In the genomic region with DNA sequence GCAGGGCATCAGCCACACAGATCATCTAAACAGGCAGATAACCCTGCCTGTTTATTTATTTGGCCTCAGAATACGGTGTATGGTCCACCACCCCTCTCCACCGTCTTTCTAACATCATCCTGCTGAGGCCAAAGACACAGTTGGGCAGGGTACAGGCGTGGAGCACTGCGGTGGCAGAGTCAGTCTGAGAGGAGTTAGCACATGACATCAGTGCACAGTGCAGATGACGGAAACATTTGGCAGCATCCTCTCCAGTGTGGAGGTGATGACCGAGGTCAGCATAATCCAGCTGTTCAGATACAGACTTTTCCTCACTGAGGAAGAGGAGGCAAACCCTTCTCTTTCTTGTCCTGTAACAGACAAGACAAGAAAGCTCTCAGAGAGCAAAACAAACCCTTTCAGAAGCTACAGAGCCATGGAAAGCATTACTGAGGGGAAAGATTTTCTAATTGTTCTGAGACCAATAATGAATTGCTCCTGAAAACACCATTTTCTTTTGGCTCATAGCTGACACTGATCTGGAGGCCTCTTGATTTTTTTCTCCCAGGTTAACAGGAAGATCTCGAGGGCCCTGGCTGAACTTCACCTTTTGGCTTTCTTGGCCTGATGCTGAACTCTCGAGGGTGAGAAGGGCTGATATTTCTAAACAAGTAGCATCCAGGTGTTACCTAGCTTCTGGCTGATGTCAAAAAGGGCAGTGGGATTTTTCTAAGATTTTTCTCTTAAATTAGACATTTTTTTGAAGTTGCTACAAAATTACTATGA, we compare ENCODE assay signal across 8 cellular contexts. TPM values are rescaled to one million over a fixed set of nuclear protein-coding genes. Genes with fewer than 3 reads are reported as not detected.
DNase-seq lines count a peak whose midpoint lies in the region; ATAC-seq, FAIRE-seq and TF ChIP-seq lines count a peak whose summit lies in the region.

No MANE protein-coding gene starts in this region.

- no peak overlapping the region for H2AFZ ChIP-seq in endothelial cell of umbilical vein (ENCODE audit: low read depth, low read length)
- H2AFZ ChIP-seq in neural progenitor cell (replicated peaks): no peak overlapping the region

- H3K9me1 ChIP-seq in endothelial cell of umbilical vein (replicated peaks; ENCODE audit: control insufficient read depth, extremely low read depth, insufficient read depth, low read length): no peaks in the 10 kb centered on the region

- no peak for FAIRE-seq in endothelial cell of umbilical vein (lab: Jason Lieb, UNC)

- H3K4me2 ChIP-seq in endothelial cell of umbilical vein (ENCODE audit: insufficient read depth, low read length) (peak overlapping the region; percentile 98), neural progenitor cell (peak overlapping the region; percentile 75)

- no peaks in the 10 kb centered on the region for H4K20me1 ChIP-seq in endothelial cell of umbilical vein (replicated peaks; ENCODE audit: control insufficient read depth, extremely low read depth, insufficient read depth, low read length)
- H4K20me1 ChIP-seq in neural progenitor cell (ENCODE audit: low read depth): no peaks in the 10 kb centered on the region

- H3K79me2 ChIP-seq in endothelial cell of umbilical vein (ENCODE audit: control insufficient read depth, insufficient read depth, low read length): no peaks in the 10 kb centered on the region
- no peaks in the 10 kb centered on the region for H3K79me2 ChIP-seq in neural progenitor cell (ENCODE audit: low read depth)

- BruUV-seq in endothelial cell of umbilical vein (replicated peaks; lab: Mats Ljungman, UMichigan): no TSS peak
- no TSS peak for BruUV-seq in Caco-2 (replicated peaks; lab: Mats Ljungman, UMichigan)

- H3K4me3 Mint-ChIP-seq in activated CD4-positive, alpha-beta T cell treated with anti-CD3 and anti-CD28 coated beads, Interleukin-2, amount 10 ng/mL, durations not matched to agents 24 days and 14 days: peak overlapping the region; percentile 86
- peak overlapping the region; percentile 50 for H3K4me3 Mint-ChIP-seq in neural progenitor cell
- H3K4me3 Mint-ChIP-seq in Caco-2 (ENCODE audit: unreplicated experiment): no peak overlapping the region

- H3K4me3 ChIP-seq in endothelial cell of umbilical vein (replicated peaks in 1 of 3; ENCODE audit: insufficient read depth in 1 of 3, low read depth in 1 of 3, low read length in 3 of 3) (no peak overlapping the region), neural progenitor cell (no peak overlapping the region), vagina (peak overlapping the region; percentile 61 to 68), Caco-2 (ENCODE audit: low read depth, low read length) (no peak overlapping the region)

- H3K9ac ChIP-seq in endothelial cell of umbilical vein (replicated peaks; ENCODE audit: extremely low read depth, insufficient read depth, low read length) (no peak overlapping the region), neural progenitor cell (no peak overlapping the region)

- no peaks in the 10 kb centered on the region for H3K36me3 ChIP-seq in endothelial cell of umbilical vein (ENCODE audit: control insufficient read depth in 2 of 2, extremely low read depth in 1 of 2, insufficient read depth in 2 of 2, low read length in 2 of 2)
- no peaks in the 10 kb centered on the region for H3K36me3 ChIP-seq in neural progenitor cell
- no peaks in the 10 kb centered on the region for H3K36me3 ChIP-seq in vagina
- no peaks in the 10 kb centered on the region for H3K36me3 ChIP-seq in Caco-2 (ENCODE audit: control insufficient read depth, insufficient read depth, low read length)

- CTCF ChIA-PET in endothelial cell of umbilical vein (lab: Charles Lee) (interaction anchor here (1.9 kb wide), 1 partner anchor 396 kb away, joined by 5 read pairs; no protein-coding TSS in a partner anchor), Caco-2 (lab: Charles Lee) (interaction anchor here (0.5 kb wide), 1 partner anchor 401 kb away, joined by 4 read pairs; no protein-coding TSS in a partner anchor)

- H3K9me3 Mint-ChIP-seq in activated CD4-positive, alpha-beta T cell treated with anti-CD3 and anti-CD28 coated beads, Interleukin-2, amount 10 ng/mL, durations not matched to agents 24 days and 14 days: no peaks in the 10 kb centered on the region
- H3K9me3 Mint-ChIP-seq in neural progenitor cell (no peaks in the 10 kb centered on the region), Caco-2 (ENCODE audit: unreplicated experiment) (no peaks in the 10 kb centered on the region)

- H3K9me3 ChIP-seq in endothelial cell of umbilical vein (replicated peaks; ENCODE audit: control insufficient read depth, insufficient read depth, low read length): no peaks in the 10 kb centered on the region
- H3K9me3 ChIP-seq in neural progenitor cell (ENCODE audit: low read depth): no peaks in the 10 kb centered on the region
- no peaks in the 10 kb centered on the region for H3K9me3 ChIP-seq in vagina
- no peaks in the 10 kb centered on the region for H3K9me3 ChIP-seq in Caco-2

- peak overlapping the region; percentile 97 for H3K27ac Mint-ChIP-seq in activated CD4-positive, alpha-beta T cell treated with anti-CD3 and anti-CD28 coated beads, Interleukin-2, amount 10 ng/mL, durations not matched to agents 24 days and 14 days
- H3K27ac Mint-ChIP-seq in neural progenitor cell (peak overlapping the region; percentile 67), Caco-2 (ENCODE audit: unreplicated experiment) (no peak overlapping the region)

- TF ChIP-seq CTCF in endothelial cell of umbilical vein (IDR thresholded peaks at IDR 0.05; ENCODE audit: extremely low read depth in 1 of 2, insufficient read depth in 1 of 2, low read depth in 1 of 2, low read length in 2 of 2): no peak
- TF ChIP-seq CTCF in neural progenitor cell (IDR thresholded peaks at IDR 0.05): no peak
- no peak for TF ChIP-seq CTCF in vagina (IDR thresholded peaks at IDR 0.05)
- no peak for TF ChIP-seq CTCF in Caco-2 (IDR thresholded peaks at IDR 0.05; ENCODE audit: insufficient read depth in 1 of 2, low read depth in 1 of 2, low read length in 1 of 2, severe bottlenecking in 1 of 2, unreplicated experiment in 1 of 2)

- dilution Hi-C loops in endothelial cell of umbilical vein (cut with MboI; ENCODE audit: extremely low pct_ligation_motif_present, low sequenced_read_pairs): no loop called here

- intact Hi-C loops in activated CD4-positive, alpha-beta T cell treated with anti-CD3 and anti-CD28 coated beads, Interleukin-2, amount 10 ng/mL, durations not matched to agents 24 days and 14 days (cut with micrococcal nuclease): loop anchor here (5.0 kb wide), 3 partner anchors 33 to 333 kb away; partner anchors contain the start of gene ZBTB11
- intact Hi-C loops in endothelial cell of umbilical vein (cut with micrococcal nuclease): no loop called here
- intact Hi-C loops in vagina (cut with DNase I): no loop called here
- intact Hi-C loops in Caco-2 (cut with micrococcal nuclease; ENCODE audit: unreplicated experiment): no loop called here

- ATAC-seq in HG03175 (IDR thresholded peaks at IDR 0.05; ENCODE audit: unreplicated experiment): peak; percentile 41

- H3K27ac ChIP-seq in endothelial cell of umbilical vein (ENCODE audit: insufficient read depth, low read depth, low read length): no peak overlapping the region
- H3K27ac ChIP-seq in neural progenitor cell: no peak overlapping the region
- peak overlapping the region; percentile 92 for H3K27ac ChIP-seq in vagina

- no peaks in the 10 kb centered on the region for H3K27me3 ChIP-seq in endothelial cell of umbilical vein (ENCODE audit: control insufficient read depth in 2 of 2, insufficient read depth in 2 of 2, low read length in 2 of 2)
- no peaks in the 10 kb centered on the region for H3K27me3 ChIP-seq in neural progenitor cell
- no peaks in the 10 kb centered on the region for H3K27me3 ChIP-seq in vagina
- H3K27me3 ChIP-seq in Caco-2 (replicated peaks; ENCODE audit: control insufficient read depth, insufficient read depth, low read length): no peaks in the 10 kb centered on the region

- DNase-seq in activated gamma-delta T cell treated with Interleukin-2 at 50 U/mL for 16 hours (peak; percentile 22), activated gamma-delta T cell (lab: John Stamatoyannopoulos, UW) (no peak), endothelial cell of umbilical vein (ENCODE audit: low read depth, low spot score) (no peak), neural progenitor cell (ENCODE audit: low spot score) (peak; percentile 9), vagina (ENCODE audit: extremely low spot score in 2 of 2) (no peak), Caco-2 (no peak)
- peak; percentile 86 for DNase-seq in activated CD4-positive, alpha-beta T cell treated with anti-CD3 and anti-CD28 coated beads, Interleukin-2, amount 10 ng/mL, durations not matched to agents 24 days and 14 days

- H3K27me3 Mint-ChIP-seq in activated CD4-positive, alpha-beta T cell treated with anti-CD3 and anti-CD28 coated beads, Interleukin-2, amount 10 ng/mL, durations not matched to agents 24 days and 14 days: no peaks in the 10 kb centered on the region
- H3K27me3 Mint-ChIP-seq in neural progenitor cell (ENCODE audit: insufficient read depth, low read depth) (peaks cover 1% of the 10 kb centered on the region), Caco-2 (ENCODE audit: insufficient read depth, unreplicated experiment) (no peaks in the 10 kb centered on the region)

- H3F3A ChIP-seq in neural progenitor cell (ENCODE audit: low read depth): peaks cover 5% of the 10 kb centered on the region

- peaks cover 45% of the 10 kb centered on the region for H3K36me3 Mint-ChIP-seq in activated CD4-positive, alpha-beta T cell treated with anti-CD3 and anti-CD28 coated beads, Interleukin-2, amount 10 ng/mL, durations not matched to agents 24 days and 14 days (ENCODE audit: low read depth)
- no peaks in the 10 kb centered on the region for H3K36me3 Mint-ChIP-seq in neural progenitor cell
- no peaks in the 10 kb centered on the region for H3K36me3 Mint-ChIP-seq in Caco-2 (ENCODE audit: insufficient read depth, unreplicated experiment)

- peaks cover 67% of the 10 kb centered on the region for H3K4me1 Mint-ChIP-seq in activated CD4-positive, alpha-beta T cell treated with anti-CD3 and anti-CD28 coated beads, Interleukin-2, amount 10 ng/mL, durations not matched to agents 24 days and 14 days
- H3K4me1 Mint-ChIP-seq in neural progenitor cell: peaks cover 23% of the 10 kb centered on the region
- no peaks in the 10 kb centered on the region for H3K4me1 Mint-ChIP-seq in Caco-2 (ENCODE audit: low read depth, unreplicated experiment)

- POLR2A ChIA-PET in endothelial cell of umbilical vein (lab: Charles Lee) (no interaction called here), Caco-2 (lab: Charles Lee) (no interaction called here)

- TF ChIP-seq POLR2A in endothelial cell of umbilical vein (IDR thresholded peaks at IDR 0.05; ENCODE audit: low read depth, low read length) (no peak), vagina (IDR thresholded peaks at IDR 0.05) (no peak)

- peaks cover 12% of the 10 kb centered on the region for H3K4me1 ChIP-seq in endothelial cell of umbilical vein (ENCODE audit: control insufficient read depth, extremely low read depth, insufficient read depth, low read length)
- peaks cover 19% of the 10 kb centered on the region for H3K4me1 ChIP-seq in neural progenitor cell
- H3K4me1 ChIP-seq in vagina: peaks cover 41% of the 10 kb centered on the region
- H3K4me1 ChIP-seq in Caco-2: peaks cover 5% of the 10 kb centered on the region; the same call in 1 of the 2 replicates

RNA-seq across cellular contexts. Expression of gene NFKBIZ, which starts 20.1 kb away (rescaled TPM):
- total RNA-seq in activated CD4-positive, alpha-beta T cell treated with anti-CD3 and anti-CD28 coated beads, Interleukin-2, amount 10 ng/mL, durations not matched to agents 24 days and 14 days: 57.2 and 59.2 TPM in 2 replicates
- total RNA-seq in endothelial cell of umbilical vein: 27.4 and 28.9 TPM in 2 replicates
- polyA plus RNA-seq in endothelial cell of umbilical vein: 16.7 and 17.5 TPM in 2 replicates
- polyA plus RNA-seq in endothelial cell of umbilical vein (2011; cell fraction: cytosol; rRNA removed): 10.3 and 20.3 TPM in 2 replicates
- 182 and 220 TPM in 2 replicates for polyA plus RNA-seq in endothelial cell of umbilical vein (2011; cell fraction: nucleus; rRNA removed)
- polyA plus RNA-seq in endothelial cell of umbilical vein (2012): 9.2 and 13.5 TPM in 2 replicates
- 87.4 and 102 TPM in 2 replicates for polyA minus RNA-seq in endothelial cell of umbilical vein
- polyA minus RNA-seq in endothelial cell of umbilical vein (2011; cell fraction: cytosol; rRNA and poly(A)+ RNA removed): 14.0 TPM
- 237 and 251 TPM in 2 replicates for polyA minus RNA-seq in endothelial cell of umbilical vein (2011; cell fraction: nucleus; rRNA and poly(A)+ RNA removed)
- total RNA-seq in neural progenitor cell (ENCODE audit: low replicate concordance): 14.7 and 19.7 TPM in 2 replicates
- 136 TPM for total RNA-seq in vagina
- total RNA-seq in Caco-2 (2022): 20.2 and 24.5 TPM in 2 replicates

RNA-seq across cellular contexts. Expression of gene NXPE3, which starts 50.2 kb away (rescaled TPM):
- total RNA-seq in activated CD4-positive, alpha-beta T cell treated with anti-CD3 and anti-CD28 coated beads, Interleukin-2, amount 10 ng/mL, durations not matched to agents 24 days and 14 days: 17.2 and 18.2 TPM in 2 replicates
- 19.9 and 20.3 TPM in 2 replicates for total RNA-seq in endothelial cell of umbilical vein
- polyA plus RNA-seq in endothelial cell of umbilical vein: 12.3 and 13.7 TPM in 2 replicates
- polyA plus RNA-seq in endothelial cell of umbilical vein (2011; cell fraction: cytosol; rRNA removed): 17.0 and 17.9 TPM in 2 replicates
- 11.0 and 12.3 TPM in 2 replicates for polyA plus RNA-seq in endothelial cell of umbilical vein (2011; cell fraction: nucleus; rRNA removed)
- 20.4 and 24.4 TPM in 2 replicates for polyA plus RNA-seq in endothelial cell of umbilical vein (2012)
- polyA minus RNA-seq in endothelial cell of umbilical vein: 44.6 and 53.4 TPM in 2 replicates
- polyA minus RNA-seq in endothelial cell of umbilical vein (2011; cell fraction: cytosol; rRNA and poly(A)+ RNA removed): 4.0 TPM
- polyA minus RNA-seq in endothelial cell of umbilical vein (2011; cell fraction: nucleus; rRNA and poly(A)+ RNA removed): 12.6 TPM in 2 replicates
- total RNA-seq in neural progenitor cell (ENCODE audit: low replicate concordance): 9.4 and 9.6 TPM in 2 replicates
- 13.3 TPM for total RNA-seq in vagina
- 4.9 and 5.3 TPM in 2 replicates for total RNA-seq in Caco-2 (2022)

Comparison
In these comparisons a context has a peak if more than half of its experiments do, and no peak if none do; other contexts are left out.
1. DNase-seq: peak in activated gamma-delta T cell treated with Interleukin-2 at 50 U/mL for 16 hours (single experiment), activated CD4-positive, alpha-beta T cell treated with anti-CD3 and anti-CD28 coated beads, Interleukin-2, amount 10 ng/mL, durations not matched to agents 24 days and 14 days (single experiment) and neural progenitor cell (single experiment); none in activated gamma-delta T cell (single experiment), endothelial cell of umbilical vein (single experiment), vagina (0 of 2) and Caco-2 (0 of 2).
2. H3K4me3 ChIP-seq: peak in vagina (2 of 2); none in endothelial cell of umbilical vein (0 of 3), neural progenitor cell (single experiment) and Caco-2 (single experiment).